ENCODE assay signal across 8 cellular contexts in the genomic region with DNA sequence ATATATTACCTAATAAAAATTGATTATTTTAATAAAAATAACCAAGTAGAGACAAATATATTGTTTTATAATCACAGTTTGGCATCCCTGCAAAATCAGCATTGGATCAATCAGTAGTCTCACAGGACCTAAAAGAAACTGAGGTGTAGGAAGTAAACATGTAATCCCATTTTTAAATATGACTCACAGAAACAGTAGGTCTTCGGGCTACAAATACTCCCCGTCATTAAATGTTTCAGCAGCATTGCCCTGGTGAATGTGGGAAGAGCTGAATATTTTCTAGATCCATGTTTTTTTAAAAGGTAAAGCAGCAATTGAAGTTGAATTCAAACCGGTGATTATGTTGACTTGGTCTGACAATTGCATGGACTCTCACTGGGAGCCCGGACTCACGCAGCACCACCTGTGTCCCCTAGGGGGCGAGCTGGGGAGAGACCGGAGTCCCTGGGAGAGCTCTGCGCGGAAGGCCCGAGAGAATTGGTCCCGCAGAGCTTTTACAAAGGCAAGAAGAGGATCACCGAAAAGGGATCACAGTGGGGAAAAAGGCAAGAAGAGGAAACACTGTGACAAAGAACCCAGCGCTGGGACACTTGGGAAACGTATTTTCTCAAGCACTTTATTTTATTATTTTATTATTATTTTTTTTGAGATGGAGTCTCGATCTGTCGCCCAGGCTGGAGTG. TPM values are rescaled to one million over a fixed set of nuclear protein-coding genes. Genes with fewer than 3 reads are reported as not detected.
A peak's percentile ranks its signal among the peaks of the same experiment; 100 is the strongest.
DNase-seq lines count a peak whose midpoint lies in the region; TF ChIP-seq lines count a peak whose summit lies in the region.

No MANE protein-coding gene starts in this region.

- in situ Hi-C loops in G401 (cut with HindIII; ENCODE audit: low sequenced_read_pairs), result no loop called here

- TF ChIP-seq CTCF in cardiac fibroblast (IDR thresholded peaks at IDR 0.05; ENCODE audit: low read depth, low read length), result peak; percentile 98

- H3K4me3 ChIP-seq in cardiac fibroblast (replicated peaks in 1 of 2; ENCODE audit: low read depth in 2 of 2, low read length in 2 of 2), result no peak overlapping the region

- DNase-seq in G401 (ENCODE audit: low spot score) (peak; percentile 83), HCEC 1CT (peak; percentile 63), NCI-H2107 (lab: John Stamatoyannopoulos, UW) (peak; percentile 27), cardiac fibroblast (ENCODE audit: low read depth in 2 of 2) (peak; percentile 80), kidney tubule cell (ENCODE audit: low spot score) (peak; percentile 77), NCI-H187 treated with DMSO at 0.1 percent for 48 hours (lab: John Stamatoyannopoulos, UW) (no peak)
- peak; percentile 93 for DNase-seq in activated CD4-positive, CD25-positive, alpha-beta regulatory T cell treated with anti-CD3 and anti-CD28 coated beads, Interleukin-2, amount 50 U/mL, for 72 hours
- DNase-seq in stimulated activated CD4-positive, alpha-beta T cell treated with anti-CD3 and anti-CD28 coated beads, Interleukin-4, amount 100 ng/mL, for 1 hour, result peak; percentile 89

RNA-seq across cellular contexts. Expression of a gene that starts 17.2 kb away (rescaled TPM):
- 27.3 and 28.5 TPM in 2 replicates for total RNA-seq in G401 (2014; rRNA removed; shearing (Covaris generic))
